In the genomic region with DNA sequence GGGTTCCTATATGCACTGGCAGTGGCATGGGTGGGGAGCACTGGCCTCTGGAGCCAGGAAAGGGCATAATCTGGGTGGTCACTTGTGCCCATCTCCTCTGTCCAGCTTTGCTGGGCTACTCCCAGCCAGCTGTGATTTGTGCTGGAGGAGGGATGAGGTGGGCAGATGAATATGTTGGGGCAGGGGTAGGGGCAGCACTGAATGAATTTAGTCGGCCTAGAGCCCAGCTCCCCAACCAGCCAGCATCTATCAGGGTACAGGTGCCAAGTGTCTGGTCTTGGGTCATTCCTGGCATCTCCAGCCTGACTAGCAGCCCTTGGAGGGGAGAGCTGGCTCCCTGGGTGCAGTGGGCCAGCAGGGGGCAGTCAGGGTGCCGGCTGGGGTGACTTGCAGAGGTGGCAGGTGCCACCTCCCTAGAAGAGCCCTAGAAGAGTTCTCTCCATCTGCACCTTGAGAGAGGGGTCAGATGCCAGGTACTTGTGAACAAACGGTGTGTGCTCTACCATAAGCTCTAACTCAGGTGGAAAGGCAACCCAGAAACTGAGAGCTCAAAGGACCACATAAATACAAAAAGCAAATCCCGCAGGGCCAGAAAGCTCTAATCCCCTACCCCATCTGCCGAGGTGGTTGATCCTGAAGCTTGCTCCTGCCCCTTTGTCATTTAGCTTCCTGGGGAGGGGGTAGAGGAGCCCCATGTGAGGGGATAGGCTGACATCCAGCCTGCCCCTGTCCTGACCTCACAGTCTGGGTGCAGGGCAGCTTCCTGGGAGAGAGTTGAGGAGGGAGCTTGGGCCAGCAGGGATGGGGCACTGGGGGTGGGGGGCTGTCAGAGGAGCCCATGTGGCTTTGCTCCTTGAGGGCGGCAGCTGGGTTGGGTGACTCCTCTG, we compare ENCODE assay signal across 1 cellular context.
TF ChIP-seq lines count a peak whose summit lies in the region.

No MANE protein-coding gene starts in this region.

TF ChIP-seq in IMR-90, 13 proteins besides CTCF, POLR2A, EP300 and RAD21:
- TF ChIP-seq SMC3 (IDR thresholded peaks at IDR 0.05; ENCODE audit: low read depth, low read length) (peak; percentile 55), RFX5 (IDR thresholded peaks at IDR 0.05; ENCODE audit: low read depth, low read length) (no peak)
